In genomic region chr21:36698160-36699025, GRCh38 we compare ENCODE assay signal across 1 cellular context.
TF ChIP-seq lines count a peak whose summit lies in the region.

No MANE protein-coding gene starts in this region.

TF ChIP-seq in HepG2, 621 proteins besides CTCF, POLR2A, EP300 and RAD21 (continued from another document and continues in another):
- TF ChIP-seq, protein P1, sequence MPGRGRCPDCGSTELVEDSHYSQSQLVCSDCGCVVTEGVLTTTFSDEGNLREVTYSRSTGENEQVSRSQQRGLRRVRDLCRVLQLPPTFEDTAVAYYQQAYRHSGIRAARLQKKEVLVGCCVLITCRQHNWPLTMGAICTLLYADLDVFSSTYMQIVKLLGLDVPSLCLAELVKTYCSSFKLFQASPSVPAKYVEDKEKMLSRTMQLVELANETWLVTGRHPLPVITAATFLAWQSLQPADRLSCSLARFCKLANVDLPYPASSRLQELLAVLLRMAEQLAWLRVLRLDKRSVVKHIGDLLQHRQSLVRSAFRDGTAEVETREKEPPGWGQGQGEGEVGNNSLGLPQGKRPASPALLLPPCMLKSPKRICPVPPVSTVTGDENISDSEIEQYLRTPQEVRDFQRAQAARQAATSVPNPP (CRISPR knock-in tag; IDR thresholded peaks at IDR 0.05), result no peak
- TF ChIP-seq KDM3A (CRISPR knock-in tag; IDR thresholded peaks at IDR 0.05; ENCODE audit: low read depth), result 0 out of 2 replicates have a peak, but pooled peaks have one; percentile 19
- no peak for TF ChIP-seq MAZ (IDR thresholded peaks at IDR 0.05; ENCODE audit: borderline replicate concordance, low read depth, low read length)
- TF ChIP-seq MAZ (CRISPR knock-in tag; IDR thresholded peaks at IDR 0.05; ENCODE audit: low read depth), result peak; percentile 19; the same call in 1 of the 2 replicates
- TF ChIP-seq ZNF678 (CRISPR knock-in tag; IDR thresholded peaks at IDR 0.05), result no peak
- TF ChIP-seq YEATS2 (CRISPR knock-in tag; IDR thresholded peaks at IDR 0.05; ENCODE audit: borderline replicate concordance), result no peak
- no peak for TF ChIP-seq EZH2 (conservative IDR thresholded peaks at IDR 0.05; ENCODE audit: low read depth, low read length)
- peak; percentile 38 for TF ChIP-seq ZFY (CRISPR knock-in tag; IDR thresholded peaks at IDR 0.05)
- no peak for TF ChIP-seq MYNN (CRISPR knock-in tag; IDR thresholded peaks at IDR 0.05; ENCODE audit: low read depth)
- TF ChIP-seq ZNF253 (CRISPR knock-in tag; IDR thresholded peaks at IDR 0.05; ENCODE audit: borderline replicate concordance), result 0 out of 2 replicates have a peak, but pooled peaks have one; percentile 24
- TF ChIP-seq ZNF138 (CRISPR knock-in tag; IDR thresholded peaks at IDR 0.05; ENCODE audit: low read depth), result no peak
- peak; percentile 85 for TF ChIP-seq MTF2 (CRISPR knock-in tag; IDR thresholded peaks at IDR 0.05; ENCODE audit: borderline replicate concordance)
- 0 out of 2 replicates have a peak, but pooled peaks have one; percentile 31 for TF ChIP-seq EED (CRISPR knock-in tag; IDR thresholded peaks at IDR 0.05)
- no peak for TF ChIP-seq U2AF1 (optimal IDR thresholded peaks at IDR 0.05; ENCODE audit: low read depth, low read length)
- TF ChIP-seq MAF1 (CRISPR knock-in tag; IDR thresholded peaks at IDR 0.05; ENCODE audit: borderline replicate concordance), result no peak
- TF ChIP-seq NBN (conservative IDR thresholded peaks at IDR 0.05), result no peak
- no peak for TF ChIP-seq ZFYVE20 (CRISPR knock-in tag; IDR thresholded peaks at IDR 0.05; ENCODE audit: borderline replicate concordance, low read depth)
- TF ChIP-seq TOE1 (CRISPR knock-in tag; IDR thresholded peaks at IDR 0.05), result no peak
- TF ChIP-seq HDAC1 (CRISPR knock-in tag; IDR thresholded peaks at IDR 0.05), result peak; percentile 29; the same call in 1 of the 2 replicates
- TF ChIP-seq ZNF83 (CRISPR knock-in tag; IDR thresholded peaks at IDR 0.05; ENCODE audit: borderline replicate concordance), result no peak
- TF ChIP-seq ATM (IDR thresholded peaks at IDR 0.05; ENCODE audit: borderline replicate concordance), result no peak
- TF ChIP-seq LCORL (IDR thresholded peaks at IDR 0.05), result no peak
- peak; percentile 45; the same call in 1 of the 2 replicates for TF ChIP-seq LCORL (CRISPR knock-in tag; IDR thresholded peaks at IDR 0.05)
- TF ChIP-seq BORCS8-MEF2B (CRISPR knock-in tag; IDR thresholded peaks at IDR 0.05), result no peak
- 0 out of 2 replicates have a peak, but pooled peaks have one; percentile 22 for TF ChIP-seq ZBTB7A (CRISPR knock-in tag; IDR thresholded peaks at IDR 0.05)
- no peak for TF ChIP-seq PAF1 (CRISPR knock-in tag; IDR thresholded peaks at IDR 0.05)
- no peak for TF ChIP-seq ZNF709 (CRISPR knock-in tag; IDR thresholded peaks at IDR 0.05)
- no peak for TF ChIP-seq ZMYM2 (CRISPR knock-in tag; IDR thresholded peaks at IDR 0.05)
- no peak for TF ChIP-seq ZBTB38 (CRISPR knock-in tag; IDR thresholded peaks at IDR 0.05)
- TF ChIP-seq FOSL1 (CRISPR knock-in tag; IDR thresholded peaks at IDR 0.05; ENCODE audit: borderline replicate concordance), result no peak
- no peak for TF ChIP-seq NFIC (IDR thresholded peaks at IDR 0.05; ENCODE audit: low read length)
- no peak for TF ChIP-seq TRAFD1 (CRISPR knock-in tag; IDR thresholded peaks at IDR 0.05; ENCODE audit: borderline replicate concordance)
- no peak for TF ChIP-seq ETV6 (CRISPR knock-in tag; conservative IDR thresholded peaks at IDR 0.05)
- TF ChIP-seq, protein P2, sequence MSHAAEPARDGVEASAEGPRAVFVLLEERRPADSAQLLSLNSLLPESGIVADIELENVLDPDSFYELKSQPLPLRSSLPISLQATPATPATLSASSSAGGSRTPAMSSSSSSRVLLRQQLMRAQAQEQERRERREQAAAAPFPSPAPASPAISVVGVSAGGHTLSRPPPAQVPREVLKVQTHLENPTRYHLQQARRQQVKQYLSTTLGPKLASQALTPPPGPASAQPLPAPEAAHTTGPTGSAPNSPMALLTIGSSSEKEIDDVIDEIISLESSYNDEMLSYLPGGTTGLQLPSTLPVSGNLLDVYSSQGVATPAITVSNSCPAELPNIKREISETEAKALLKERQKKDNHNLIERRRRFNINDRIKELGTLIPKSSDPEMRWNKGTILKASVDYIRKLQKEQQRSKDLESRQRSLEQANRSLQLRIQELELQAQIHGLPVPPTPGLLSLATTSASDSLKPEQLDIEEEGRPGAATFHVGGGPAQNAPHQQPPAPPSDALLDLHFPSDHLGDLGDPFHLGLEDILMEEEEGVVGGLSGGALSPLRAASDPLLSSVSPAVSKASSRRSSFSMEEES (CRISPR knock-in tag; IDR thresholded peaks at IDR 0.05), result no peak
- no peak for TF ChIP-seq ZNF614 (CRISPR knock-in tag; IDR thresholded peaks at IDR 0.05; ENCODE audit: borderline replicate concordance)
- peak; percentile 60 for TF ChIP-seq HIVEP1 (CRISPR knock-in tag; IDR thresholded peaks at IDR 0.05)
- peak; percentile 67 for TF ChIP-seq ZNF687 (CRISPR knock-in tag; IDR thresholded peaks at IDR 0.05)
- no peak for TF ChIP-seq ZNF12 (CRISPR knock-in tag; IDR thresholded peaks at IDR 0.05)
- no peak for TF ChIP-seq ZNF782 (CRISPR knock-in tag; IDR thresholded peaks at IDR 0.05; ENCODE audit: borderline replicate concordance)
- TF ChIP-seq ZNF773 (CRISPR knock-in tag; IDR thresholded peaks at IDR 0.05; ENCODE audit: borderline replicate concordance), result no peak; the same call in 1 of the 2 replicates
- no peak for TF ChIP-seq ARNT2 (CRISPR knock-in tag; IDR thresholded peaks at IDR 0.05; ENCODE audit: low read depth)
- TF ChIP-seq ZNF800 (CRISPR knock-in tag; IDR thresholded peaks at IDR 0.05), result peak; percentile 97
- TF ChIP-seq PHF8 (CRISPR knock-in tag; IDR thresholded peaks at IDR 0.05), result 0 out of 2 replicates have a peak, but pooled peaks have one; percentile 26
- TF ChIP-seq HIC2 (CRISPR knock-in tag; IDR thresholded peaks at IDR 0.05; ENCODE audit: low read depth), result no peak
- peak; percentile 46; the same call in 1 of the 2 replicates for TF ChIP-seq ZNF777 (CRISPR knock-in tag; IDR thresholded peaks at IDR 0.05)
- TF ChIP-seq BHLHE40 (IDR thresholded peaks at IDR 0.05; ENCODE audit: low read length), result no peak
- no peak for TF ChIP-seq ZNF567 (CRISPR knock-in tag; IDR thresholded peaks at IDR 0.05; ENCODE audit: borderline replicate concordance)
- no peak for TF ChIP-seq ZNF326 (CRISPR knock-in tag; IDR thresholded peaks at IDR 0.05; ENCODE audit: borderline replicate concordance)
- TF ChIP-seq ZNF225 (CRISPR knock-in tag; IDR thresholded peaks at IDR 0.05), result no peak
- TF ChIP-seq ZBTB14 (CRISPR knock-in tag; IDR thresholded peaks at IDR 0.05), result peak; percentile 69
- no peak for TF ChIP-seq KDM5A (IDR thresholded peaks at IDR 0.05; ENCODE audit: borderline replicate concordance, low read length)
- TF ChIP-seq GPN1 (CRISPR knock-in tag; IDR thresholded peaks at IDR 0.05; ENCODE audit: borderline replicate concordance), result no peak
- no peak for TF ChIP-seq KAT2B (IDR thresholded peaks at IDR 0.05; ENCODE audit: borderline replicate concordance, low read depth, low read length)
- TF ChIP-seq FOXK2 (IDR thresholded peaks at IDR 0.05), result no peak
- TF ChIP-seq ZNF10 (CRISPR knock-in tag; IDR thresholded peaks at IDR 0.05; ENCODE audit: borderline replicate concordance, low read depth), result no peak
- TF ChIP-seq TAF15 (IDR thresholded peaks at IDR 0.05; ENCODE audit: low read depth, low read length, poor library complexity, severe bottlenecking), result no peak
- no peak for TF ChIP-seq POLR2G (IDR thresholded peaks at IDR 0.05; ENCODE audit: low read depth, low read length)
- TF ChIP-seq ZNF367 (CRISPR knock-in tag; IDR thresholded peaks at IDR 0.05; ENCODE audit: borderline replicate concordance), result no peak
- no peak for TF ChIP-seq KDM1A (CRISPR knock-in tag; IDR thresholded peaks at IDR 0.05)
- no peak for TF ChIP-seq FOXA3 (CRISPR knock-in tag; IDR thresholded peaks at IDR 0.05)
- TF ChIP-seq ZNF468 (CRISPR knock-in tag; IDR thresholded peaks at IDR 0.05), result no peak
- 0 out of 2 replicates have a peak, but pooled peaks have one; percentile 25 for TF ChIP-seq MED13 (CRISPR knock-in tag; IDR thresholded peaks at IDR 0.05)
- no peak for TF ChIP-seq ZEB1 (IDR thresholded peaks at IDR 0.05; ENCODE audit: insufficient replicate concordance, low read depth)
- TF ChIP-seq ZFX (CRISPR knock-in tag; IDR thresholded peaks at IDR 0.05; ENCODE audit: low read depth), result peak; percentile 55
- TF ChIP-seq HDAC6 (IDR thresholded peaks at IDR 0.05; ENCODE audit: low read depth, low read length), result no peak
- TF ChIP-seq PAX8 (CRISPR knock-in tag; IDR thresholded peaks at IDR 0.05; ENCODE audit: borderline replicate concordance), result no peak
- TF ChIP-seq SRSF9 (IDR thresholded peaks at IDR 0.05; ENCODE audit: borderline replicate concordance, insufficient read depth, low read depth, low read length, poor library complexity, severe bottlenecking), result no peak
- TF ChIP-seq GLI4 (CRISPR knock-in tag; IDR thresholded peaks at IDR 0.05; ENCODE audit: borderline replicate concordance), result no peak
- no peak for TF ChIP-seq XBP1 (CRISPR knock-in tag; IDR thresholded peaks at IDR 0.05)
- TF ChIP-seq ZNF441 (CRISPR knock-in tag; IDR thresholded peaks at IDR 0.05; ENCODE audit: borderline replicate concordance), result no peak
